ENCODE assay signal across 1 cellular context in genomic region chr5:87115839-87116364, GRCh38.
TF ChIP-seq lines count a peak whose summit lies in the region.

No MANE protein-coding gene starts in this region.

TF ChIP-seq in HCT116, 20 proteins besides CTCF, POLR2A, EP300 and RAD21 (continued from another document):
- no peak for TF ChIP-seq POLR2AphosphoS5 (IDR thresholded peaks at IDR 0.05; ENCODE audit: low read depth, low read length)
